In genomic region chr1:89523597-89524368, GRCh38 we compare ENCODE assay signal across 8 cellular contexts. TPM values are rescaled to one million over a fixed set of nuclear protein-coding genes. Genes with fewer than 3 reads are reported as not detected.
DNase-seq lines count a peak whose midpoint lies in the region; ATAC-seq and TF ChIP-seq lines count a peak whose summit lies in the region.

No MANE protein-coding gene starts in this region.

- H3K4me1 Mint-ChIP-seq in Calu3 (ENCODE audit: low read depth, unreplicated experiment), result peaks cover 15% of the 10 kb centered on the region
- peaks cover 10% of the 10 kb centered on the region for H3K4me1 Mint-ChIP-seq in activated naive CD4-positive, alpha-beta T cell treated with anti-CD3 and anti-CD28 coated beads, Interleukin-2, amount 10 ng/mL, durations not matched to agents 7 days and 5 days

- H3K4me1 ChIP-seq in left ventricle myocardium inferior (peaks cover 46% of the 10 kb centered on the region), sigmoid colon (peaks cover 0 to 18% (median 3%) of the 10 kb centered on the region in 4 donors)

- WGBS in sigmoid colon, 2 donors, result 21 to 22% methylated on average over 21 of the region's 21 CpGs

- H3K27me3 ChIP-seq in left ventricle myocardium inferior (ENCODE audit: low read depth) (no peaks in the 10 kb centered on the region), sigmoid colon (no peaks in the 10 kb centered on the region)

- DNase-seq in Calu3, result peak; percentile 50
- peak; percentile 37 for DNase-seq in NOMO-1 treated with dmso at 0.1 percent for 144 hours (lab: John Stamatoyannopoulos, UW; ENCODE audit: unreplicated experiment)
- DNase-seq in activated naive CD4-positive, alpha-beta T cell treated with anti-CD3 and anti-CD28 coated beads, Interleukin-2, amount 10 ng/mL, durations not matched to agents 7 days and 5 days, result no peak
- peak; percentile 36 for DNase-seq in left ventricle myocardium inferior
- DNase-seq in sigmoid colon, result no peak
- no peak for DNase-seq in cerebellar nuclear complex (lab: John Stamatoyannopoulos, UW)

- H3K27ac Mint-ChIP-seq in Calu3 (ENCODE audit: unreplicated experiment), result peak overlapping the region; percentile 89
- H3K27ac Mint-ChIP-seq in activated naive CD4-positive, alpha-beta T cell treated with anti-CD3 and anti-CD28 coated beads, Interleukin-2, amount 10 ng/mL, durations not matched to agents 7 days and 5 days, result peak overlapping the region; percentile 89

- intact Hi-C loops in Calu3 (cut with micrococcal nuclease; ENCODE audit: unreplicated experiment), result no loop called here
- intact Hi-C loops in left ventricle myocardium inferior (cut with micrococcal nuclease), result loop anchor here (10.0 kb wide), 1 partner anchor 71 kb away; no protein-coding TSS in a partner anchor
- intact Hi-C loops in sigmoid colon (cut with DNase I), result no loop called here

- H3K4me3 ChIP-seq in left ventricle myocardium inferior, result peak overlapping the region; percentile 85
- H3K4me3 ChIP-seq in sigmoid colon, result peak overlapping the region; percentile 56 to 99 (median 84)

- peaks cover 31% of the 10 kb centered on the region for H3K36me3 Mint-ChIP-seq in Calu3 (ENCODE audit: insufficient read depth, unreplicated experiment)
- H3K36me3 Mint-ChIP-seq in activated naive CD4-positive, alpha-beta T cell treated with anti-CD3 and anti-CD28 coated beads, Interleukin-2, amount 10 ng/mL, durations not matched to agents 7 days and 5 days, result peaks cover 1% of the 10 kb centered on the region

- no peak overlapping the region for H3K4me3 Mint-ChIP-seq in Calu3 (ENCODE audit: low read depth, unreplicated experiment)
- no peak overlapping the region for H3K4me3 Mint-ChIP-seq in activated naive CD4-positive, alpha-beta T cell treated with anti-CD3 and anti-CD28 coated beads, Interleukin-2, amount 10 ng/mL, durations not matched to agents 7 days and 5 days

- TF ChIP-seq EP300 in sigmoid colon (IDR thresholded peaks at IDR 0.05), result no peak

- ATAC-seq in GM19467 (IDR thresholded peaks at IDR 0.05; ENCODE audit: unreplicated experiment) (peak; percentile 13), HG03571 (IDR thresholded peaks at IDR 0.05; ENCODE audit: unreplicated experiment) (peak; percentile 26)

- no peaks in the 10 kb centered on the region for H3K27me3 Mint-ChIP-seq in Calu3 (ENCODE audit: unreplicated experiment)
- H3K27me3 Mint-ChIP-seq in activated naive CD4-positive, alpha-beta T cell treated with anti-CD3 and anti-CD28 coated beads, Interleukin-2, amount 10 ng/mL, durations not matched to agents 7 days and 5 days, result peaks cover 3% of the 10 kb centered on the region

- H3K27ac ChIP-seq in left ventricle myocardium inferior (replicated peaks) (peak overlapping the region; percentile 90), sigmoid colon (peak overlapping the region; percentile 81 to 87 (median 84))

- H3K9me3 ChIP-seq in left ventricle myocardium inferior (replicated peaks), result no peaks in the 10 kb centered on the region
- no peaks in the 10 kb centered on the region for H3K9me3 ChIP-seq in sigmoid colon

- BruUV-seq in Calu3 (replicated peaks; lab: Mats Ljungman, UMichigan), result TSS peak; percentile 54

- CTCF ChIA-PET in Calu3 (lab: Charles Lee), result interaction anchor here (0.9 kb wide), 1 partner anchor 239 kb away, joined by 3 read pairs; no protein-coding TSS in a partner anchor
- CTCF ChIA-PET in activated naive CD4-positive, alpha-beta T cell treated with anti-CD3 and anti-CD28 coated beads, Interleukin-2, amount 10 ng/mL, durations not matched to agents 7 days and 5 days (lab: Charles Lee), result interaction anchor here (1.1 kb wide), 2 partner anchors 36 to 106 kb away, joined by 3 read pairs; no protein-coding TSS in a partner anchor

- no peaks in the 10 kb centered on the region for H3K9me3 Mint-ChIP-seq in Calu3 (ENCODE audit: low read depth, unreplicated experiment)
- peaks cover 2% of the 10 kb centered on the region for H3K9me3 Mint-ChIP-seq in activated naive CD4-positive, alpha-beta T cell treated with anti-CD3 and anti-CD28 coated beads, Interleukin-2, amount 10 ng/mL, durations not matched to agents 7 days and 5 days

- H3K36me3 ChIP-seq in left ventricle myocardium inferior, result no peaks in the 10 kb centered on the region
- no peaks in the 10 kb centered on the region for H3K36me3 ChIP-seq in sigmoid colon

- TF ChIP-seq POLR2A in sigmoid colon (IDR thresholded peaks at IDR 0.05), result no peak

- TF ChIP-seq CTCF in Calu3 (IDR thresholded peaks at IDR 0.05; ENCODE audit: unreplicated experiment), result no peak
- TF ChIP-seq CTCF in left ventricle myocardium inferior (IDR thresholded peaks at IDR 0.05; ENCODE audit: borderline replicate concordance), result no peak
- TF ChIP-seq CTCF in sigmoid colon (IDR thresholded peaks at IDR 0.05), result no peak

RNA-seq across cellular contexts. Expression of gene LRRC8B, which starts 0.8 kb away (rescaled TPM):
- total RNA-seq in Calu3 (2022) (42.5 and 42.9 TPM in 2 replicates), left ventricle myocardium inferior (3.6 TPM), sigmoid colon (1 to 10 TPM; 3.0 to 9.8 (median 6.1) TPM)
- 1 to 10 TPM; 1.8 to 4.1 (median 1.8) TPM for polyA plus RNA-seq in sigmoid colon

Comparison
In these comparisons a context has a peak if more than half of its experiments do, and no peak if none do; other contexts are left out.
1. DNase-seq: peak in Calu3 (single experiment), NOMO-1 treated with dmso at 0.1 percent for 144 hours (single experiment) and left ventricle myocardium inferior (single experiment); none in activated naive CD4-positive, alpha-beta T cell treated with anti-CD3 and anti-CD28 coated beads, Interleukin-2, amount 10 ng/mL, durations not matched to agents 7 days and 5 days (single experiment), sigmoid colon (single experiment) and cerebellar nuclear complex (0 of 2).